In genomic region chr2:37070931-37071330, GRCh38 we compare ENCODE assay signal across 4 cellular contexts.
TF ChIP-seq lines count a peak whose summit lies in the region.

No MANE protein-coding gene starts in this region.

TF ChIP-seq in HepG2, 621 proteins besides CTCF, POLR2A, EP300 and RAD21:
- TF ChIP-seq ZNF414 (CRISPR knock-in tag; IDR thresholded peaks at IDR 0.05) (no peak), GTF3A (CRISPR knock-in tag; conservative IDR thresholded peaks at IDR 0.05) (no peak), ATF7 (IDR thresholded peaks at IDR 0.05) (peak; percentile 90), ATF7 (CRISPR knock-in tag; IDR thresholded peaks at IDR 0.05) (no peak), CREB1 (IDR thresholded peaks at IDR 0.05) (peak; percentile 39; the same call in 1 of the 2 replicates), CREB1 (CRISPR knock-in tag; IDR thresholded peaks at IDR 0.05) (no peak)

TF ChIP-seq in HEK293, 187 proteins besides CTCF, POLR2A, EP300 and RAD21:
- TF ChIP-seq ZNF513 (tag by site-specific recombination; IDR thresholded peaks at IDR 0.05) (peak; percentile 84), ZBTB6 (tag by site-specific recombination; IDR thresholded peaks at IDR 0.05) (no peak), ATF2 (tag by site-specific recombination; IDR thresholded peaks at IDR 0.05; ENCODE audit: low read depth) (peak; percentile 56; the same call in 1 of the 2 replicates)
TF ChIP-seq in HEK293: peak in this region for 2.

TF ChIP-seq in GM12878, 131 proteins besides CTCF, POLR2A, EP300 and RAD21:
- TF ChIP-seq ATF7 (IDR thresholded peaks at IDR 0.05; ENCODE audit: low read depth): 0 out of 2 replicates have a peak, but pooled peaks have one; percentile 25
- no peak for TF ChIP-seq CBFB (IDR thresholded peaks at IDR 0.05; ENCODE audit: low read depth)

TF ChIP-seq in K562, 482 proteins besides CTCF, POLR2A, EP300 and RAD21:
- TF ChIP-seq ZNF561 (CRISPR knock-in tag; conservative IDR thresholded peaks at IDR 0.05) (no peak), ATF3 (IDR thresholded peaks at IDR 0.05) (peak; percentile 75; the same call in 1 of the 2 replicates), ATF3 (CRISPR knock-in tag; conservative IDR thresholded peaks at IDR 0.05) (no peak)
